ENCODE assay signal across 11 cellular contexts in genomic region chr18:54777118-54777791, GRCh38. TPM values are rescaled to one million over a fixed set of nuclear protein-coding genes. Genes with fewer than 3 reads are reported as not detected.
A peak's percentile ranks its signal among the peaks of the same experiment; 100 is the strongest.
DNase-seq lines count a peak whose midpoint lies in the region; ATAC-seq and TF ChIP-seq lines count a peak whose summit lies in the region.
"Had no signal": no experiment of that assay in that cellular context is flagged by ENCODE, and none has a peak within 500 bp of the region (broad histone marks: within the 10 kb centered on the region; RNA-seq: fewer than 3 reads in every experiment).

No MANE protein-coding gene starts in this region.

- H3K27me3 Mint-ChIP-seq in activated T-helper 1 cell treated with anti-CD3 and anti-CD28 coated beads, Interleukin-12 subunit alpha, Interleukin-12 subunit beta, Interleukin-2, Interleukin-4 antibody, amounts not matched to agents 30 ng/mL and 10 ng/mL and 1 ng/mL, durations not matched to agents 14 hours and 24 hours and 36 hours (ENCODE audit: insufficient read depth), result peaks cover 4% of the 10 kb centered on the region

- H2AFZ ChIP-seq in fibroblast of lung (ENCODE audit: low read length), result no peak overlapping the region

- DNase-seq in fibroblast of lung (ENCODE audit: low read depth in 2 of 2), result no peak
- no peak for DNase-seq in NCI-H2081 treated with DMSO at 0.1 percent for 48 hours (lab: John Stamatoyannopoulos, UW)
- no peak for DNase-seq in activated T-helper 1 cell treated with anti-CD3 and anti-CD28 coated beads, Interleukin-12 subunit alpha, Interleukin-12 subunit beta, Interleukin-2, Interleukin-4 antibody, amounts not matched to agents 30 ng/mL and 10 ng/mL and 1 ng/mL, durations not matched to agents 14 hours and 24 hours and 36 hours (ENCODE audit: low spot score)
- DNase-seq in activated T-cell treated with anti-CD3 and anti-CD28 coated beads, Interleukin-2, amount 50 U/mL, for 1 hour, result no peak
- DNase-seq: activated T-cell treated with anti-CD3 and anti-CD28 coated beads, Interleukin-2, amount 50 U/mL, for 72 hours; NCI-H1694 treated with DMSO at 0.1 percent for 48 hours had no signal

- no peak overlapping the region for H3K4me3 ChIP-seq in fibroblast of lung (replicated peaks in 1 of 4; ENCODE audit: control extremely low read depth in 1 of 4, insufficient read depth in 1 of 4, low read depth in 3 of 4, low read length in 4 of 4)

- no peaks in the 10 kb centered on the region for H4K20me1 ChIP-seq in fibroblast of lung (ENCODE audit: control insufficient read depth, extremely low read depth, insufficient read depth, low read length)

- H3K27ac ChIP-seq in 22Rv1 (peak overlapping the region; percentile 48), fibroblast of lung (ENCODE audit: insufficient read depth, low read length) (peak overlapping the region; percentile 63)

- no peaks in the 10 kb centered on the region for H3K36me3 Mint-ChIP-seq in activated T-helper 1 cell treated with anti-CD3 and anti-CD28 coated beads, Interleukin-12 subunit alpha, Interleukin-12 subunit beta, Interleukin-2, Interleukin-4 antibody, amounts not matched to agents 30 ng/mL and 10 ng/mL and 1 ng/mL, durations not matched to agents 14 hours and 24 hours and 36 hours (ENCODE audit: low read depth)

- H3K79me2 ChIP-seq in fibroblast of lung (ENCODE audit: control insufficient read depth, insufficient read depth, low read length), result no peaks in the 10 kb centered on the region

- H3K36me3 ChIP-seq in fibroblast of lung (ENCODE audit: control insufficient read depth, insufficient read depth, low read length), result no peaks in the 10 kb centered on the region

- H3K9me3 ChIP-seq in fibroblast of lung (ENCODE audit: control insufficient read depth, insufficient read depth, low read depth, low read length), result no peaks in the 10 kb centered on the region

- H3K9me3 Mint-ChIP-seq in activated T-helper 1 cell treated with anti-CD3 and anti-CD28 coated beads, Interleukin-12 subunit alpha, Interleukin-12 subunit beta, Interleukin-2, Interleukin-4 antibody, amounts not matched to agents 30 ng/mL and 10 ng/mL and 1 ng/mL, durations not matched to agents 14 hours and 24 hours and 36 hours, result no peaks in the 10 kb centered on the region

- H3K27ac Mint-ChIP-seq in activated T-helper 1 cell treated with anti-CD3 and anti-CD28 coated beads, Interleukin-12 subunit alpha, Interleukin-12 subunit beta, Interleukin-2, Interleukin-4 antibody, amounts not matched to agents 30 ng/mL and 10 ng/mL and 1 ng/mL, durations not matched to agents 14 hours and 24 hours and 36 hours, result no peak overlapping the region
- H3K27ac Mint-ChIP-seq: activated T-cell treated with anti-CD3 and anti-CD28 coated beads, Interleukin-2, amount 50 U/mL, for 72 hours; memory B cell had no signal

- no peak overlapping the region for H3K9ac ChIP-seq in fibroblast of lung (ENCODE audit: insufficient read depth, low read length)

- H3K27me3 ChIP-seq in fibroblast of lung (ENCODE audit: control insufficient read depth, insufficient read depth, low read length), result no peaks in the 10 kb centered on the region

- intact Hi-C loops in activated T-helper 1 cell treated with anti-CD3 and anti-CD28 coated beads, Interleukin-12 subunit alpha, Interleukin-12 subunit beta, Interleukin-2, Interleukin-4 antibody, amounts not matched to agents 30 ng/mL and 10 ng/mL and 1 ng/mL, durations not matched to agents 14 hours and 24 hours and 36 hours (cut with micrococcal nuclease), result loop anchor here (2.0 kb wide), 2 partner anchors 64 to 516 kb away; no protein-coding TSS in a partner anchor

- ATAC-seq in GM19395 (IDR thresholded peaks at IDR 0.05; ENCODE audit: unreplicated experiment) (peak; percentile 64), HG03432 (IDR thresholded peaks at IDR 0.05; ENCODE audit: unreplicated experiment) (peak; percentile 67), HG03565 (IDR thresholded peaks at IDR 0.05; ENCODE audit: unreplicated experiment) (no peak)

- H3K4me1 Mint-ChIP-seq in activated T-helper 1 cell treated with anti-CD3 and anti-CD28 coated beads, Interleukin-12 subunit alpha, Interleukin-12 subunit beta, Interleukin-2, Interleukin-4 antibody, amounts not matched to agents 30 ng/mL and 10 ng/mL and 1 ng/mL, durations not matched to agents 14 hours and 24 hours and 36 hours (ENCODE audit: low read depth), result peaks cover 15% of the 10 kb centered on the region
- H3K4me1 Mint-ChIP-seq: memory B cell had no signal

- H3K4me1 ChIP-seq in fibroblast of lung (ENCODE audit: control insufficient read depth, extremely low read depth, insufficient read depth, low read length), result peaks cover 14% of the 10 kb centered on the region

- H3K4me3 Mint-ChIP-seq in activated T-helper 1 cell treated with anti-CD3 and anti-CD28 coated beads, Interleukin-12 subunit alpha, Interleukin-12 subunit beta, Interleukin-2, Interleukin-4 antibody, amounts not matched to agents 30 ng/mL and 10 ng/mL and 1 ng/mL, durations not matched to agents 14 hours and 24 hours and 36 hours, result no peak overlapping the region
- H3K4me3 Mint-ChIP-seq: memory B cell had no signal

- TF ChIP-seq CTCF in 22Rv1 (IDR thresholded peaks at IDR 0.05) (no peak), fibroblast of lung (conservative IDR thresholded peaks at IDR 0.05 in 1 of 2, IDR thresholded peaks at IDR 0.05 in 1 of 2; ENCODE audit: low read depth in 1 of 2, low read length in 2 of 2) (no peak)

- no peak overlapping the region for H3K4me2 ChIP-seq in fibroblast of lung (ENCODE audit: extremely low read depth, insufficient read depth, low read length)

RNA-seq across cellular contexts. Expression of gene RAB27B, which starts 51.0 kb away (rescaled TPM):
- 0.77 and 0.99 TPM in 2 replicates for total RNA-seq in fibroblast of lung
- 0.14 and 0.92 TPM in 2 replicates for polyA plus RNA-seq in fibroblast of lung
- polyA plus RNA-seq in fibroblast of lung (2012), result 0.30 and 1.9 TPM in 2 replicates
- polyA minus RNA-seq in fibroblast of lung (ENCODE audit: low replicate concordance), result 0.08 TPM in 1 of 2 replicates, not detected in the other
- 0.10 and 0.21 TPM in 2 replicates for total RNA-seq in activated T-helper 1 cell treated with anti-CD3 and anti-CD28 coated beads, Interleukin-12 subunit alpha, Interleukin-12 subunit beta, Interleukin-2, Interleukin-4 antibody, amounts not matched to agents 30 ng/mL and 10 ng/mL and 1 ng/mL, durations not matched to agents 14 hours and 24 hours and 36 hours
